In genomic region chr5:146088098-146088497, GRCh38 we compare ENCODE assay signal across 28 cellular contexts. TPM values are rescaled to one million over a fixed set of nuclear protein-coding genes. Genes with fewer than 3 reads are reported as not detected.
A peak's percentile ranks its signal among the peaks of the same experiment; 100 is the strongest.
DNase-seq lines count a peak whose midpoint lies in the region; ATAC-seq, FAIRE-seq and TF ChIP-seq lines count a peak whose summit lies in the region.
"Had no signal": no experiment of that assay in that cellular context is flagged by ENCODE, and none has a peak within 500 bp of the region (broad histone marks: within the 10 kb centered on the region; RNA-seq: fewer than 3 reads in every experiment).

No MANE protein-coding gene starts in this region.

- no peaks in the 10 kb centered on the region for H3K79me2 ChIP-seq in K562 (ENCODE audit: control insufficient read depth, insufficient read depth, low read length)

- H3K36me3 Mint-ChIP-seq in nephron progenitor cell (ENCODE audit: low read depth): no peaks in the 10 kb centered on the region
- H3K36me3 Mint-ChIP-seq: CD14-positive monocyte; CD4-positive, alpha-beta memory T cell; CD4-positive, CD25-positive, alpha-beta regulatory T cell; CD8-positive, alpha-beta memory T cell had no signal

- peak overlapping the region; percentile 68 for H3K27ac Mint-ChIP-seq in nephron progenitor cell
- H3K27ac Mint-ChIP-seq: CD14-positive monocyte; CD4-positive, alpha-beta memory T cell; CD4-positive, CD25-positive, alpha-beta regulatory T cell; CD8-positive, alpha-beta memory T cell had no signal

- H4K20me1 ChIP-seq in K562 (replicated peaks; ENCODE audit: control insufficient read depth, insufficient read depth, low read length): no peaks in the 10 kb centered on the region
- H4K20me1 ChIP-seq: BLaER1 had no signal

- H3K4me1 Mint-ChIP-seq in nephron progenitor cell: no peaks in the 10 kb centered on the region
- H3K4me1 Mint-ChIP-seq: CD14-positive monocyte; CD4-positive, alpha-beta memory T cell; CD4-positive, CD25-positive, alpha-beta regulatory T cell; CD8-positive, alpha-beta memory T cell had no signal

- H3K27me3 ChIP-seq in K562 (ENCODE audit: control insufficient read depth in 2 of 2, insufficient read depth in 2 of 2, low read length in 2 of 2) (peaks cover 0 to 7% of the 10 kb centered on the region in 2 experiments; a peak in 1 of 5 replicates), left lung (no peaks in the 10 kb centered on the region)
- H3K27me3 ChIP-seq: BLaER1 had no signal

- POLR2A ChIA-PET in K562 (lab: Yijun Ruan, JAX): no interaction called here

- no peak overlapping the region for H3K4me3 Mint-ChIP-seq in nephron progenitor cell
- H3K4me3 Mint-ChIP-seq: CD14-positive monocyte; CD4-positive, alpha-beta memory T cell; CD4-positive, CD25-positive, alpha-beta regulatory T cell; CD8-positive, alpha-beta memory T cell had no signal

- H3K27ac ChIP-seq in K562 (ENCODE audit: extremely low read depth, low read depth, low read length) (no peak overlapping the region), left lung (no peak overlapping the region)
- H3K27ac ChIP-seq: BLaER1 had no signal

- FAIRE-seq in K562 (lab: Jason Lieb, UNC) (peak; percentile 44), urothelium cell line (lab: Jason Lieb, UNC) (peak; percentile 27)
- FAIRE-seq: A204.1, GM12878, GM12892, GM18507 had no signal

- H3K4me2 ChIP-seq in K562 (ENCODE audit: insufficient read depth, low read length): no peak overlapping the region
- H3K4me2 ChIP-seq: BLaER1 had no signal

- TF ChIP-seq POLR2A in K562 (conservative IDR thresholded peaks at IDR 0.05): no peak

- no peak overlapping the region for H3K9ac ChIP-seq in K562 (ENCODE audit: insufficient read depth in 1 of 2, low read depth in 2 of 2, low read length in 2 of 2)
- H3K9ac ChIP-seq: BLaER1 had no signal

- peaks cover 3% of the 10 kb centered on the region for H3K9me3 Mint-ChIP-seq in nephron progenitor cell
- H3K9me3 Mint-ChIP-seq: CD4-positive, alpha-beta memory T cell; CD8-positive, alpha-beta memory T cell had no signal

- no peak for DNase-seq in K562 (ENCODE audit: extremely low read depth in 1 of 4, low spot score in 3 of 4)
- no peak for DNase-seq in nephron progenitor cell
- no peak for DNase-seq in urothelium cell line (ENCODE audit: low spot score)
- DNase-seq in left lung: no peak
- no peak for DNase-seq in superior temporal gyrus (ENCODE audit: extremely low spot score)
- no peak for DNase-seq in activated CD4-positive, alpha-beta T cell treated with anti-CD3 and anti-CD28 coated beads for 1 hour
- DNase-seq: 8988T; ACHN; BE2C; C1 segment of cervical spinal cord; CD4-positive, alpha-beta memory T cell; CD4-positive, CD25-positive, alpha-beta regulatory T cell; CD8-positive, alpha-beta memory T cell; COR-L47; DMS 273 treated with DMSO at 0.1 percent for 48 hours; DMS153; DMS53; DMS79; DND-41; EL; GDM1 had no signal

- BruUV-seq in K562 (replicated peaks; lab: Mats Ljungman, UMichigan): no TSS peak

- H3K9me1 ChIP-seq in K562 (ENCODE audit: control insufficient read depth, insufficient read depth, low read length): no peaks in the 10 kb centered on the region

- no peak for ATAC-seq in K562
- no peak for ATAC-seq in left lung
- ATAC-seq: GM12878 had no signal

- H3K4me1 ChIP-seq in K562 (replicated peaks in 1 of 2; ENCODE audit: control insufficient read depth in 2 of 2, insufficient read depth in 2 of 2, low read length in 2 of 2) (no peaks in the 10 kb centered on the region), left lung (no peaks in the 10 kb centered on the region)
- H3K4me1 ChIP-seq: BE2C, BLaER1 had no signal

- intact Hi-C loops in K562 (cut with micrococcal nuclease) (no loop called here), left lung (cut with DNase I) (no loop called here)

- H2AFZ ChIP-seq in K562 (ENCODE audit: low read depth, low read length): no peak overlapping the region

- in situ Hi-C loops in K562 (cut with MboI): no loop called here

- 9% methylated on average over 3 of the region's 3 CpGs for WGBS in K562 (ENCODE audit: insufficient coverage, low coverage, missing lambda C conversion rate)

- CTCF ChIA-PET in K562 (lab: Yijun Ruan, JAX; ENCODE audit: low intra/inter-chr PET ratio): no interaction called here

- H3K27me3 Mint-ChIP-seq in nephron progenitor cell (ENCODE audit: low read depth, poor library complexity): no peaks in the 10 kb centered on the region

- H3K4me3 ChIP-seq in K562 (no peak overlapping the region), left lung (no peak overlapping the region)
- H3K4me3 ChIP-seq: BLaER1, GM12878 had no signal

- no peak for TF ChIP-seq EP300 in K562 (IDR thresholded peaks at IDR 0.05; ENCODE audit: low read length)

- H3K9me3 ChIP-seq in K562 (replicated peaks; ENCODE audit: control insufficient read depth, insufficient read depth, low read depth, low read length) (no peaks in the 10 kb centered on the region), left lung (no peaks in the 10 kb centered on the region)
- H3K9me3 ChIP-seq: BE2C, BLaER1 had no signal

- H3K36me3 ChIP-seq in K562 (ENCODE audit: control insufficient read depth, insufficient read depth, low read length): no peaks in the 10 kb centered on the region
- H3K36me3 ChIP-seq in left lung: no peaks in the 10 kb centered on the region
- H3K36me3 ChIP-seq: BE2C, BLaER1 had no signal

- TF ChIP-seq CTCF in K562 (IDR thresholded peaks at IDR 0.05 in 2 of 3, conservative IDR thresholded peaks at IDR 0.05 in 1 of 3; ENCODE audit: insufficient read depth in 2 of 3, low read depth in 1 of 3, low read length in 3 of 3): no peak
- TF ChIP-seq CTCF in nephron progenitor cell (IDR thresholded peaks at IDR 0.05): no peak
- TF ChIP-seq CTCF in left lung (IDR thresholded peaks at IDR 0.05): no peak

- TF ChIP-seq RAD21 in K562 (CRISPR knock-in tag; conservative IDR thresholded peaks at IDR 0.05 in 1 of 2, IDR thresholded peaks at IDR 0.05 in 1 of 2): no peak

TF ChIP-seq in K562, 482 proteins besides CTCF, POLR2A, EP300 and RAD21 (continues in another document):
- no peak for TF ChIP-seq CCAR2 (IDR thresholded peaks at IDR 0.05; ENCODE audit: low read depth, low read length)
- TF ChIP-seq ERF (CRISPR knock-in tag; IDR thresholded peaks at IDR 0.05): no peak
- no peak for TF ChIP-seq MLX (CRISPR knock-in tag; conservative IDR thresholded peaks at IDR 0.05)
- TF ChIP-seq MXI1 (IDR thresholded peaks at IDR 0.05; ENCODE audit: low read depth, low read length): no peak
- TF ChIP-seq MCM2 (IDR thresholded peaks at IDR 0.05; ENCODE audit: low read depth): no peak
- TF ChIP-seq MECOM (CRISPR knock-in tag; IDR thresholded peaks at IDR 0.05): no peak
- TF ChIP-seq CHD1 (IDR thresholded peaks at IDR 0.05; ENCODE audit: low read length): no peak
- TF ChIP-seq NFRKB (IDR thresholded peaks at IDR 0.05; ENCODE audit: low read depth): no peak
- no peak for TF ChIP-seq MAFF (IDR thresholded peaks at IDR 0.05; ENCODE audit: low read length)
- TF ChIP-seq KLF13 (tag; IDR thresholded peaks at IDR 0.05; ENCODE audit: borderline replicate concordance, low read depth): no peak
- TF ChIP-seq MCM3 (IDR thresholded peaks at IDR 0.05): no peak

RNA-seq across cellular contexts. Expression of gene PLAC8L1, which starts 17.3 kb away (rescaled TPM):
- 0.97 TPM in 1 of 2 replicates, not detected in the other for total RNA-seq in K562 (2011; cell fraction: chromatin; rRNA removed; ENCODE audit: low replicate concordance)
- not detected in 2 replicates for total RNA-seq in K562 (2011; cell fraction: nucleolus; rRNA removed)
- 0.73 TPM in 1 of 2 replicates, not detected in the other for total RNA-seq in K562 (2011; cell fraction: nucleoplasm; rRNA removed)
- not detected in 2 replicates for total RNA-seq in K562 (2014; rRNA removed)
- total RNA-seq in K562 (2014; rRNA removed; fragmentation: Illumina TruSeq; extraction: Trizol): 0.25 TPM in 1 of 2 replicates, not detected in the other
- total RNA-seq in K562 (2015; rRNA removed; fragmentation: Illumina TruSeq; extraction: Trizol): not detected in 2 replicates
- total RNA-seq in K562 (2021): 0.27 TPM in 1 of 2 replicates, not detected in the other
- polyA plus RNA-seq in K562 (2011; rRNA removed): 0.36 and 0.76 TPM in 2 replicates
- 0.52 TPM in 1 of 2 replicates, not detected in the other for polyA plus RNA-seq in K562 (2011; cell fraction: cytosol; rRNA removed)
- polyA plus RNA-seq in K562 (2011; cell fraction: nucleus; rRNA removed): 1.1 and 1.8 TPM in 2 replicates
- 0.18 TPM in 1 of 2 replicates, not detected in the other for polyA plus RNA-seq in K562 (2012)
- polyA plus RNA-seq in K562 (2014; fragmentation: Illumina TruSeq; extraction: Trizol): 0.43 TPM in 1 of 2 replicates, not detected in the other
- polyA plus RNA-seq in K562 (2014; fragmentation: Nextera tagmentation; extraction: Ambion mirVana): under 1 TPM; 0.10 to 0.17 TPM
- polyA plus RNA-seq in K562 (2014; rRNA removed): not detected in 2 replicates
- not detected in 2 replicates for polyA minus RNA-seq in K562 (2011; rRNA and poly(A)+ RNA removed)
- polyA minus RNA-seq in K562 (2011; cell fraction: cytosol; rRNA and poly(A)+ RNA removed): not detected in 2 replicates
- 0.67 TPM in 1 of 2 replicates, not detected in the other for polyA minus RNA-seq in K562 (2011; cell fraction: nucleus; rRNA and poly(A)+ RNA removed)
- under 1 TPM in 1 of 2 donors, not detected in 1; 0.47 TPM for total RNA-seq in left lung
- total RNA-seq: G401 had no signal
- polyA plus RNA-seq: CD14-positive monocyte; CD4-positive, alpha-beta memory T cell; CD4-positive, CD25-positive, alpha-beta regulatory T cell; CD8-positive, alpha-beta memory T cell had no signal
